1 cellular context compared by ENCODE assay signal in genomic region chr11:124070906-124071621, GRCh38.
TF ChIP-seq lines count a peak whose summit lies in the region.

No MANE protein-coding gene starts in this region.

TF ChIP-seq in endothelial cell of umbilical vein, 7 proteins besides CTCF, POLR2A, EP300 and RAD21:
- no peak for TF ChIP-seq MYC (IDR thresholded peaks at IDR 0.05; ENCODE audit: low read depth, low read length)
- TF ChIP-seq JUN (IDR thresholded peaks at IDR 0.05; ENCODE audit: borderline replicate concordance, insufficient read depth, insufficient read length, low read depth): no peak
- no peak for TF ChIP-seq MAX (IDR thresholded peaks at IDR 0.05; ENCODE audit: insufficient read depth, insufficient read length)
- TF ChIP-seq POLR2AphosphoS5 (IDR thresholded peaks at IDR 0.05; ENCODE audit: insufficient read depth, low read depth, low read length): no peak
- TF ChIP-seq FOS (IDR thresholded peaks at IDR 0.05; ENCODE audit: borderline replicate concordance, insufficient read depth, low read length): no peak
- TF ChIP-seq EZH2 (IDR thresholded peaks at IDR 0.05; ENCODE audit: borderline replicate concordance, low read depth, low read length, severe bottlenecking): no peak
- TF ChIP-seq GATA2 (IDR thresholded peaks at IDR 0.05; ENCODE audit: insufficient read depth, insufficient read length, low read depth, low read length): no peak
